Comparison of ENCODE assay signal across 29 cellular contexts in genomic region chr15:94703591-94703990, GRCh38.
"Had no signal": no experiment of that assay in that cellular context is flagged by ENCODE, and none has a peak within 500 bp of the region (broad histone marks: within the 10 kb centered on the region; RNA-seq: fewer than 3 reads in every experiment).

No MANE protein-coding gene starts in this region.

- H3K4me1 ChIP-seq: left ventricle myocardium inferior, neural progenitor cell, prostate gland, sigmoid colon, thyroid gland, vagina had no signal

- H3K36me3 ChIP-seq: esophagus muscularis mucosa, left ventricle myocardium inferior, lower lobe of right lung, neural progenitor cell, prostate gland, sigmoid colon, stomach, thyroid gland, vagina had no signal

- H3K4me3 ChIP-seq: esophagus muscularis mucosa, left ventricle myocardium inferior, lower lobe of right lung, mucosa of descending colon, neural progenitor cell, prostate gland, sigmoid colon, stomach, thyroid gland, vagina had no signal

- ATAC-seq: left colon; lower lobe of right lung; mucosa of descending colon; right cardiac atrium; stimulated activated effector memory CD8-positive, alpha-beta T cell treated with anti-CD3 and anti-CD28 coated beads, Interleukin-12 subunit alpha, Interleukin-12 subunit beta, amount 100 ng/mL, for 72 hours had no signal

- H3K4me3 Mint-ChIP-seq: endodermal cell; immature natural killer cell; mesothelial cell of epicardium; naive B cell; nephron; neural progenitor cell; stimulated activated effector memory CD8-positive, alpha-beta T cell treated with anti-CD3 and anti-CD28 coated beads, Interleukin-12 subunit alpha, Interleukin-12 subunit beta, amount 100 ng/mL, for 72 hours had no signal

- H3K9me3 ChIP-seq: esophagus muscularis mucosa, lower lobe of right lung, mucosa of descending colon, prostate gland, stomach, thyroid gland, vagina had no signal

- H3K27ac Mint-ChIP-seq: endodermal cell; immature natural killer cell; mesothelial cell of epicardium; nephron; neural progenitor cell; stimulated activated effector memory CD8-positive, alpha-beta T cell treated with anti-CD3 and anti-CD28 coated beads, Interleukin-12 subunit alpha, Interleukin-12 subunit beta, amount 100 ng/mL, for 72 hours had no signal

- H3K36me3 Mint-ChIP-seq: immature natural killer cell; mesothelial cell of epicardium; naive B cell; neural progenitor cell; stimulated activated effector memory CD8-positive, alpha-beta T cell treated with anti-CD3 and anti-CD28 coated beads, Interleukin-12 subunit alpha, Interleukin-12 subunit beta, amount 100 ng/mL, for 72 hours had no signal

- H3K9me3 Mint-ChIP-seq: endodermal cell; immature natural killer cell; nephron; stimulated activated effector memory CD8-positive, alpha-beta T cell treated with anti-CD3 and anti-CD28 coated beads, Interleukin-12 subunit alpha, Interleukin-12 subunit beta, amount 100 ng/mL, for 72 hours had no signal

- H3K27me3 ChIP-seq: esophagus muscularis mucosa, neural progenitor cell, sigmoid colon, stomach, thyroid gland, vagina had no signal

- DNase-seq: cortex of kidney; effector CD8-positive, alpha-beta T cell; endodermal cell; foreskin melanocyte; hypothalamus; immature natural killer cell; islet precursor cell; kidney glomerular epithelial cell; left colon; left ventricle myocardium inferior; lower lobe of right lung; mesenchymal stem cell; mucosa of descending colon; naive B cell; right cardiac atrium; sigmoid colon; stimulated activated CD4-positive, alpha-beta T cell treated with anti-CD3 and anti-CD28 coated beads, Interleukin-2, amount 100 ng/mL, for 24 hours; stimulated activated CD4-positive, alpha-beta T cell treated with anti-CD3 and anti-CD28 coated beads, Interleukin-4, amount 100 ng/mL, for 24 hours; stimulated activated naive CD4-positive, alpha-beta T cell treated with Interleukin-2 at 50 U/mL for 16 hours; stomach; thyroid gland; trophoblast cell had no signal

- H3K27ac ChIP-seq: esophagus muscularis mucosa, left ventricle myocardium inferior, lower lobe of right lung, neural progenitor cell, prostate gland, sigmoid colon, stomach, thyroid gland, vagina had no signal

- H3K4me1 Mint-ChIP-seq: immature natural killer cell; mesothelial cell of epicardium; naive B cell; nephron; neural progenitor cell; stimulated activated effector memory CD8-positive, alpha-beta T cell treated with anti-CD3 and anti-CD28 coated beads, Interleukin-12 subunit alpha, Interleukin-12 subunit beta, amount 100 ng/mL, for 72 hours had no signal
